15 cellular contexts compared by ENCODE assay signal in genomic region chr2:20327370-20327769, GRCh38. TPM values are rescaled to one million over a fixed set of nuclear protein-coding genes. Genes with fewer than 3 reads are reported as not detected.
DNase-seq lines count a peak whose midpoint lies in the region; ATAC-seq and TF ChIP-seq lines count a peak whose summit lies in the region.
"Had no signal": no experiment of that assay in that cellular context is flagged by ENCODE, and none has a peak within 500 bp of the region (broad histone marks: within the 10 kb centered on the region; RNA-seq: fewer than 3 reads in every experiment).

No MANE protein-coding gene starts in this region.

- H3K27me3 Mint-ChIP-seq in Caco-2 (ENCODE audit: insufficient read depth, unreplicated experiment) (no peaks in the 10 kb centered on the region), endothelial cell (ENCODE audit: unreplicated experiment) (no peaks in the 10 kb centered on the region)

- H3K9me2 ChIP-seq in PC-3 (replicated peaks; ENCODE audit: low read length), result no peaks in the 10 kb centered on the region

- BruUV-seq in Caco-2 (replicated peaks; lab: Mats Ljungman, UMichigan) (no TSS peak), PC-3 (replicated peaks; lab: Mats Ljungman, UMichigan) (no TSS peak), A673 (replicated peaks; lab: Mats Ljungman, UMichigan) (no TSS peak)

- CTCF ChIA-PET in Caco-2 (lab: Charles Lee), result interaction anchor here (0.7 to 1.3 kb wide), 3 partner anchors 19 to 324 kb away, joined by 3 to 4 read pairs (median 3); partner anchors contain the start of gene HS1BP3
- CTCF ChIA-PET in PC-3 (lab: Charles Lee), result interaction anchor here (0.6 to 0.7 kb wide), 3 partner anchors 12 to 206 kb away, joined by 3 to 4 read pairs (median 3); no protein-coding TSS in a partner anchor
- CTCF ChIA-PET in A673 (lab: Charles Lee), result no interaction called here

- H3K9me3 ChIP-seq in Caco-2 (no peaks in the 10 kb centered on the region), PC-3 (ENCODE audit: low read length) (no peaks in the 10 kb centered on the region), neutrophil (no peaks in the 10 kb centered on the region), A673 (ENCODE audit: low read depth, low read length, poor library complexity, severe bottlenecking) (no peaks in the 10 kb centered on the region)

- peaks cover 20% of the 10 kb centered on the region for H3K9me3 Mint-ChIP-seq in Caco-2 (ENCODE audit: unreplicated experiment)
- no peaks in the 10 kb centered on the region for H3K9me3 Mint-ChIP-seq in endothelial cell (ENCODE audit: unreplicated experiment)

- peaks cover 7% of the 10 kb centered on the region for H3F3A ChIP-seq in PC-3 (ENCODE audit: low read length, unreplicated experiment)

- no peak overlapping the region for H3K4me3 Mint-ChIP-seq in Caco-2 (ENCODE audit: unreplicated experiment)
- H3K4me3 Mint-ChIP-seq in endothelial cell (ENCODE audit: unreplicated experiment), result no peak overlapping the region
- H3K4me3 Mint-ChIP-seq: activated T-helper 1 cell treated with anti-CD3 and anti-CD28 coated beads, Interleukin-12 subunit alpha, Interleukin-12 subunit beta, Interleukin-2, Interleukin-4 antibody, amounts not matched to agents 30 ng/mL and 10 ng/mL and 1 ng/mL, durations not matched to agents 14 hours and 24 hours and 36 hours had no signal

- no peak overlapping the region for H3K9ac ChIP-seq in PC-3 (ENCODE audit: low read length)

- intact Hi-C loops in Caco-2 (cut with micrococcal nuclease; ENCODE audit: unreplicated experiment) (loop anchor here (2.0 kb wide), 3 partner anchors 23 to 69 kb away; partner anchors contain the start of gene PUM2), PC-3 (cut with micrococcal nuclease) (loop anchor here (1.0 kb wide), 1 partner anchor 22 kb away; no protein-coding TSS in a partner anchor), A673 (cut with micrococcal nuclease; ENCODE audit: unreplicated experiment) (no loop called here)

- peaks cover 98% of the 10 kb centered on the region for H3K79me2 ChIP-seq in PC-3 (ENCODE audit: low read length)

- H3K4me2 ChIP-seq in PC-3 (ENCODE audit: low read length), result peak overlapping the region; percentile 64

- H3K27ac Mint-ChIP-seq in Caco-2 (ENCODE audit: unreplicated experiment) (peak overlapping the region; percentile 56), endothelial cell (ENCODE audit: unreplicated experiment) (peak overlapping the region; percentile 38)
- H3K27ac Mint-ChIP-seq: activated T-helper 1 cell treated with anti-CD3 and anti-CD28 coated beads, Interleukin-12 subunit alpha, Interleukin-12 subunit beta, Interleukin-2, Interleukin-4 antibody, amounts not matched to agents 30 ng/mL and 10 ng/mL and 1 ng/mL, durations not matched to agents 14 hours and 24 hours and 36 hours had no signal

- peaks cover 2% of the 10 kb centered on the region for H3K36me3 ChIP-seq in Caco-2 (ENCODE audit: control insufficient read depth, insufficient read depth, low read length)
- H3K36me3 ChIP-seq in PC-3 (ENCODE audit: low read depth, low read length), result peaks cover 43% of the 10 kb centered on the region
- peaks cover 22% of the 10 kb centered on the region for H3K36me3 ChIP-seq in neutrophil
- H3K36me3 ChIP-seq in A673 (ENCODE audit: insufficient read depth, low read length, poor library complexity, severe bottlenecking), result peaks cover 39% of the 10 kb centered on the region

- no peak overlapping the region for H3K4me3 ChIP-seq in Caco-2 (ENCODE audit: low read depth, low read length)
- peak overlapping the region; percentile 30; the same call in 1 of the 2 replicates for H3K4me3 ChIP-seq in PC-3 (ENCODE audit: low read length)
- no peak overlapping the region for H3K4me3 ChIP-seq in neutrophil (ENCODE audit: low read depth in 1 of 2, low read length in 1 of 2)
- no peak overlapping the region for H3K4me3 ChIP-seq in A673 (ENCODE audit: low read depth, low read length, poor library complexity, severe bottlenecking)

- DNase-seq in Caco-2, result no peak
- peak; percentile 84 for DNase-seq in PC-3
- no peak for DNase-seq in endothelial cell (ENCODE audit: low spot score)
- DNase-seq in kidney glomerular epithelial cell (lab: John Stamatoyannopoulos, UW), result no peak
- DNase-seq in NCI-H2196 treated with DMSO at 0.1 percent for 48 hours (lab: John Stamatoyannopoulos, UW; ENCODE audit: unreplicated experiment), result no peak
- no peak for DNase-seq in A673 (ENCODE audit: low spot score)
- DNase-seq: effector CD8-positive, alpha-beta T cell; glutamatergic neuron; H7; small intestine; substantia nigra had no signal

- H4K20me1 ChIP-seq in PC-3 (ENCODE audit: low read length), result peaks cover 61% of the 10 kb centered on the region

- peaks cover 26% of the 10 kb centered on the region for H3K4me1 Mint-ChIP-seq in Caco-2 (ENCODE audit: low read depth, unreplicated experiment)
- H3K4me1 Mint-ChIP-seq in endothelial cell (ENCODE audit: unreplicated experiment), result peaks cover 6% of the 10 kb centered on the region

- ATAC-seq in PC-3 (peak; percentile 66), GM19324 (IDR thresholded peaks at IDR 0.05; ENCODE audit: low FRiP score, unreplicated experiment) (no peak)
- ATAC-seq: activated CD4-positive, CD25-positive, alpha-beta regulatory T cell treated with anti-CD3 and anti-CD28 coated beads, Interleukin-2, amount 50 U/mL, for 24 hours had no signal

- TF ChIP-seq CTCF in Caco-2 (IDR thresholded peaks at IDR 0.05; ENCODE audit: insufficient read depth in 1 of 2, low read depth in 1 of 2, low read length in 1 of 2, severe bottlenecking in 1 of 2, unreplicated experiment in 1 of 2) (no peak), PC-3 (conservative IDR thresholded peaks at IDR 0.05; ENCODE audit: low read depth, low read length) (no peak), endothelial cell (IDR thresholded peaks at IDR 0.05; ENCODE audit: unreplicated experiment) (no peak), neutrophil (IDR thresholded peaks at IDR 0.05) (no peak), A673 (conservative IDR thresholded peaks at IDR 0.05; ENCODE audit: low read depth, low read length) (no peak)

- H3K36me3 Mint-ChIP-seq in Caco-2 (ENCODE audit: insufficient read depth, unreplicated experiment) (peaks cover 80% of the 10 kb centered on the region), endothelial cell (ENCODE audit: low read depth, unreplicated experiment) (peaks cover 5% of the 10 kb centered on the region)

- POLR2A ChIA-PET in Caco-2 (lab: Charles Lee), result no interaction called here
- POLR2A ChIA-PET in PC-3 (lab: Charles Lee; ENCODE audit: unreplicated experiment), result interaction anchor here (0.7 kb wide), 1 partner anchor 58 kb away, joined by 3 read pairs; no protein-coding TSS in a partner anchor
- POLR2A ChIA-PET in A673 (lab: Charles Lee; ENCODE audit: low non-redundant PET), result no interaction called here

- H2AFZ ChIP-seq in PC-3 (ENCODE audit: low read length), result no peak overlapping the region

- H3K27ac ChIP-seq in PC-3 (ENCODE audit: low read length) (peak overlapping the region; percentile 73), neutrophil (peak overlapping the region; percentile 48), A673 (ENCODE audit: low read depth, low read length, poor library complexity, severe bottlenecking) (no peak overlapping the region)

- H3K27me3 ChIP-seq in Caco-2 (replicated peaks; ENCODE audit: control insufficient read depth, insufficient read depth, low read length) (no peaks in the 10 kb centered on the region), PC-3 (ENCODE audit: low read length) (no peaks in the 10 kb centered on the region), neutrophil (no peaks in the 10 kb centered on the region), A673 (replicated peaks; ENCODE audit: insufficient read depth, low read depth, low read length, poor library complexity) (no peaks in the 10 kb centered on the region)

- H3K4me1 ChIP-seq in Caco-2, result peaks cover 19% of the 10 kb centered on the region
- H3K4me1 ChIP-seq in PC-3 (ENCODE audit: insufficient read depth, low read length), result peaks cover 25% of the 10 kb centered on the region
- peaks cover 7% of the 10 kb centered on the region in 2 experiments for H3K4me1 ChIP-seq in neutrophil (ENCODE audit: control insufficient read depth in 1 of 2, insufficient read depth in 1 of 2, low read depth in 1 of 2, low read length in 1 of 2)
- no peaks in the 10 kb centered on the region for H3K4me1 ChIP-seq in A673 (ENCODE audit: insufficient read depth, low read length, poor library complexity, severe bottlenecking)

RNA-seq across cellular contexts. Expression of gene PUM2, which starts 23.3 kb away (rescaled TPM):
- total RNA-seq in Caco-2 (2022) (117 and 119 TPM in 2 replicates), PC-3 (2014; rRNA removed) (14.9 and 25.3 TPM in 2 replicates), endothelial cell (ENCODE audit: unreplicated experiment) (75.3 TPM), A673 (2021) (109 and 112 TPM in 2 replicates)
